In the genomic region with DNA sequence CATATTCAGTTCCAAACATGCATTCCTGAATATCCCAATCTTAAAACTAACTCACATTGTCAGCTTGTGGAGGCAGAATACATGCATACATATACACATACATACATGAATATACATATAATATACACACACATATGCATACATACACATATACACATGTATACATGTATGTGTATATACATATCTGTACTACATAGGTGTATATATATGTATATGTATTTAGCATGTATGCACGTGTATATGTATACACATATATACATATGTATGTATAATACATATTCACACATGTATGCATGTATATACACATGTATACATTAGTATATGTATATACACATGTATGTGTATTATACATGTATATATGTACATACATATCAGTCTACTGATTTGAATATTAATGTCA, we compare ENCODE assay signal across 26 cellular contexts. TPM values are rescaled to one million over a fixed set of nuclear protein-coding genes. Genes with fewer than 3 reads are reported as not detected.
DNase-seq lines count a peak whose midpoint lies in the region; ATAC-seq, FAIRE-seq and TF ChIP-seq lines count a peak whose summit lies in the region.
"Had no signal": no experiment of that assay in that cellular context is flagged by ENCODE, and none has a peak within 500 bp of the region (broad histone marks: within the 10 kb centered on the region; RNA-seq: fewer than 3 reads in every experiment).

No MANE protein-coding gene starts in this region.

- ATAC-seq in GM12878 = no peak
- no peak for ATAC-seq in pancreas
- ATAC-seq: activated naive CD4-positive, alpha-beta T cell treated with anti-CD3 and anti-CD28 coated beads, Interleukin-2, amount 50 U/mL, for 72 hours; stimulated activated naive B cell treated with anti-CD40 and anti-IgM and Interleukin-4, amounts not matched to agents 10 μg/mL and 1 μg/mL and 100 μg/mL, for 72 hours; T-cell had no signal

- POLR2A ChIA-PET in GM12878 (lab: Charles Lee) (interaction anchor here (0.5 to 4.8 kb wide), 3 partner anchors 29 to 131 kb away, joined by 3 to 53 read pairs (median 4); a partner anchor contains a TSS), GM10248 (lab: Yijun Ruan, JAX) (no interaction called here)

- H3K9me3 ChIP-seq in DOHH2 (ENCODE audit: control insufficient read depth, insufficient read depth, low read length) = no peaks in the 10 kb centered on the region
- no peaks in the 10 kb centered on the region for H3K9me3 ChIP-seq in GM12878 (replicated peaks; ENCODE audit: control insufficient read depth, insufficient read depth, low read length)
- H3K9me3 ChIP-seq in pancreas = no peaks in the 10 kb centered on the region
- H3K9me3 ChIP-seq: Peyer's patch, upper lobe of left lung had no signal

- H3K4me3 ChIP-seq in DOHH2 (ENCODE audit: low read length) (no peak overlapping the region; the same call in 1 of the 2 replicates), KMS-11 (IDR thresholded peaks at IDR 0.05; ENCODE audit: insufficient read depth, low read depth, low read length) (no peak overlapping the region), GM12878 (no peak overlapping the region; the same call in 1 of the 2 replicates), pancreas (no peak overlapping the region)

- DNase-seq in GM12878 (ENCODE audit: low read depth, low spot score) (no peak), pancreas (no peak), GM10248 (ENCODE audit: extremely low spot score) (no peak), GM20000 (ENCODE audit: low spot score) (no peak)
- no peak for DNase-seq in activated CD4-positive, alpha-beta T cell treated with anti-CD3 and anti-CD28 coated beads for 48 hours
- DNase-seq: activated CD4-positive, alpha-beta memory T cell treated with anti-CD3 and anti-CD28 coated beads, Interleukin-2, amount 10 ng/mL, durations not matched to agents 7 days and 5 days; activated CD4-positive, CD25-positive, alpha-beta regulatory T cell; anterior cingulate cortex; Calu3; effector CD4-positive, alpha-beta T cell; left cardiac atrium; NCI-H1048; NCI-H1694 treated with DMSO at 0.1 percent for 48 hours; NCI-H2171; NCI-H526; Peyer's patch; stimulated activated naive B cell treated with anti-CD40 and anti-IgM and Interleukin-4, amounts not matched to agents 10 μg/mL and 1 μg/mL and 100 μg/mL, for 72 hours; T-cell had no signal

- H4K20me1 ChIP-seq in DOHH2 (ENCODE audit: control insufficient read depth, insufficient read depth, low read depth, low read length) (no peaks in the 10 kb centered on the region), KMS-11 (ENCODE audit: insufficient read depth) (no peaks in the 10 kb centered on the region), GM12878 (ENCODE audit: control insufficient read depth, insufficient read depth) (no peaks in the 10 kb centered on the region)

- no peak for TF ChIP-seq EP300 in GM12878 (IDR thresholded peaks at IDR 0.05; ENCODE audit: borderline replicate concordance in 1 of 2, control insufficient read depth in 1 of 2, low read depth in 2 of 2, low read length in 2 of 2)

- TF ChIP-seq CTCF in DOHH2 (IDR thresholded peaks at IDR 0.05; ENCODE audit: low read depth, low read length, poor library complexity, severe bottlenecking) = no peak
- no peak for TF ChIP-seq CTCF in KMS-11 (conservative IDR thresholded peaks at IDR 0.05; ENCODE audit: low read depth, low read length)
- TF ChIP-seq CTCF in GM12878 (IDR thresholded peaks at IDR 0.05 in 2 of 3, conservative IDR thresholded peaks at IDR 0.05 in 1 of 3; ENCODE audit: control insufficient read depth in 2 of 3, extremely low read depth in 1 of 3, insufficient read depth in 1 of 3, low read depth in 3 of 3, low read length in 3 of 3) = no peak
- TF ChIP-seq CTCF in pancreas (IDR thresholded peaks at IDR 0.05) = no peak
- no peak for TF ChIP-seq CTCF in GM10248 (IDR thresholded peaks at IDR 0.05; ENCODE audit: control extremely low read depth, extremely low read depth, low read depth, missing control alignments)
- no peak for TF ChIP-seq CTCF in GM20000 (IDR thresholded peaks at IDR 0.05; ENCODE audit: extremely low read depth, missing control alignments)

- CTCF ChIA-PET in GM12878 (lab: Yijun Ruan, JAX) = interaction anchor here (1.2 to 3.4 kb wide), 5 partner anchors 20 to 78 kb away, joined by 4 to 12 read pairs (median 10); a partner anchor contains a TSS
- CTCF ChIA-PET in GM10248 (lab: Yijun Ruan, JAX) = no interaction called here

- H3K27ac ChIP-seq in DOHH2 (ENCODE audit: low read depth, low read length) (no peak overlapping the region), KMS-11 (no peak overlapping the region), GM12878 (ENCODE audit: control insufficient read depth, insufficient read depth) (no peak overlapping the region), pancreas (no peak overlapping the region)
- H3K27ac ChIP-seq: epithelial cell of prostate had no signal

- in situ Hi-C loops in GM12878 (cut with MboI) = no loop called here

- SMC1A ChIA-PET in GM12878 (lab: Charles Lee; ENCODE audit: uncharacterized antibody, unreplicated experiment) = interaction anchor here (1.3 to 3.8 kb wide), 5 partner anchors 12 to 78 kb away, joined by 3 to 27 read pairs (median 4); a partner anchor contains a TSS

- TF ChIP-seq POLR2A in GM12878 (IDR thresholded peaks at IDR 0.05; ENCODE audit: low read depth, low read length) = no peak

- H3K9ac ChIP-seq in KMS-11 (no peak overlapping the region), GM12878 (ENCODE audit: control insufficient read depth, insufficient read depth, low read length) (no peak overlapping the region)

- H2AFZ ChIP-seq in KMS-11 (ENCODE audit: low read depth) (no peak overlapping the region), GM12878 (ENCODE audit: control insufficient read depth, low read depth, low read length) (no peak overlapping the region)

- peaks cover 27% of the 10 kb centered on the region for H3K79me2 ChIP-seq in DOHH2 (ENCODE audit: control insufficient read depth, low read length)
- H3K79me2 ChIP-seq in KMS-11 (ENCODE audit: insufficient read depth, low read depth) = peaks cover 8% of the 10 kb centered on the region; the same call in 1 of the 2 replicates
- peaks cover 30% of the 10 kb centered on the region for H3K79me2 ChIP-seq in GM12878 (ENCODE audit: control insufficient read depth, insufficient read depth, low read length)

- 78% methylated on average over 1 of the region's 1 CpG for WGBS in GM12878 (ENCODE audit: insufficient coverage, insufficient replicate concordance, low lambda C conversion rate, missing lambda C conversion rate)
- 53 to 61% methylated on average over 1 of the region's 1 CpG for WGBS in pancreas, 2 donors

- H3K36me3 ChIP-seq in DOHH2 (ENCODE audit: control insufficient read depth, low read length) = peaks cover 24% of the 10 kb centered on the region
- no peaks in the 10 kb centered on the region for H3K36me3 ChIP-seq in KMS-11 (ENCODE audit: insufficient read depth)
- H3K36me3 ChIP-seq in GM12878 (ENCODE audit: control insufficient read depth in 2 of 2, insufficient read depth in 2 of 2, low read length in 1 of 2) = no peaks in the 10 kb centered on the region
- H3K36me3 ChIP-seq in pancreas = no peaks in the 10 kb centered on the region
- H3K36me3 ChIP-seq: Peyer's patch had no signal

- peaks cover 6% of the 10 kb centered on the region; the same call in 1 of the 2 replicates for H3F3A ChIP-seq in DOHH2 (ENCODE audit: control insufficient read depth, insufficient read depth)

- H3K9me2 ChIP-seq in DOHH2 (replicated peaks; ENCODE audit: control insufficient read depth, low read length) = no peaks in the 10 kb centered on the region

- TF ChIP-seq RAD21 in GM12878 (IDR thresholded peaks at IDR 0.05; ENCODE audit: insufficient read depth, low read depth, low read length) = no peak

- H3K4me2 ChIP-seq in DOHH2 (ENCODE audit: low read length) (peak overlapping the region; percentile 84), KMS-11 (peak overlapping the region; percentile 52; the same call in 1 of the 2 replicates), GM12878 (ENCODE audit: control insufficient read depth, insufficient read depth) (peak overlapping the region; percentile 23)

- FAIRE-seq in GM12878 (lab: Jason Lieb, UNC) = peak; percentile 57
- peak; percentile 59 for FAIRE-seq in pancreas (lab: Jason Lieb, UNC)
- FAIRE-seq: colon, GM12891, H54 had no signal

- no peaks in the 10 kb centered on the region for H3K27me3 ChIP-seq in DOHH2 (ENCODE audit: control insufficient read depth, low read length)
- H3K27me3 ChIP-seq in KMS-11 (ENCODE audit: insufficient read depth, low read depth) = no peaks in the 10 kb centered on the region
- H3K27me3 ChIP-seq in GM12878 (replicated peaks in 1 of 2; ENCODE audit: control insufficient read depth in 2 of 2, insufficient read depth in 2 of 2, low read length in 1 of 2) = no peaks in the 10 kb centered on the region
- H3K27me3 ChIP-seq in pancreas = no peaks in the 10 kb centered on the region
- H3K27me3 ChIP-seq: Peyer's patch, upper lobe of left lung had no signal

- peaks cover 27% of the 10 kb centered on the region for H3K4me1 ChIP-seq in DOHH2 (ENCODE audit: control insufficient read depth, low read length)
- peaks cover 13% of the 10 kb centered on the region for H3K4me1 ChIP-seq in KMS-11 (ENCODE audit: low read depth, poor library complexity, severe bottlenecking)
- no peaks in the 10 kb centered on the region for H3K4me1 ChIP-seq in GM12878 (ENCODE audit: control insufficient read depth, insufficient read depth, low read length)
- H3K4me1 ChIP-seq in pancreas = peaks cover 0 to 13% (median 8%) of the 10 kb centered on the region in 3 donors

- BruUV-seq in GM12878 (replicated peaks; lab: Mats Ljungman, UMichigan) = no TSS peak

- intact Hi-C loops in GM12878 (cut with micrococcal nuclease; ENCODE audit: unreplicated experiment) = loop anchor here (5.0 kb wide), 1 partner anchor 78 kb away; a partner anchor contains a TSS
- intact Hi-C loops in pancreas (cut with DNase I) = no loop called here

- RAD21 ChIA-PET in GM12878 (lab: Charles Lee; ENCODE audit: unreplicated experiment) = interaction anchor here (1.6 to 3.1 kb wide), 5 partner anchors 28 to 79 kb away, joined by 3 to 16 read pairs (median 7); a partner anchor contains a TSS

RNA-seq across cellular contexts. Expression of a gene that starts 1.2 kb away (rescaled TPM):
- total RNA-seq in GM12878 (2013; cell fraction: nucleolus; rRNA removed) = 16.1 and 19.7 TPM in 2 replicates
- 12.3 and 13.9 TPM in 2 replicates for total RNA-seq in GM12878 (2014; rRNA removed)
- total RNA-seq in GM12878 (2014; rRNA removed; fragmentation: Illumina TruSeq; extraction: Trizol) = 8.7 and 8.9 TPM in 2 replicates
- total RNA-seq in GM12878 (2021) = 11.9 and 12.2 TPM in 2 replicates
- 3.4 TPM for polyA plus RNA-seq in GM12878 (2011; ENCODE audit: low read depth)
- polyA plus RNA-seq in GM12878 (2011; rRNA removed) = 6.9 and 8.7 TPM in 2 replicates
- 9.5 and 10.4 TPM in 2 replicates for polyA plus RNA-seq in GM12878 (2011; cell fraction: cytosol; rRNA removed)
- 16.1 and 18.9 TPM in 2 replicates for polyA plus RNA-seq in GM12878 (2011; cell fraction: nucleus; rRNA removed)
- 3.7 and 7.6 TPM in 2 replicates for polyA plus RNA-seq in GM12878 (2012)
- 9.9 and 14.3 TPM in 2 replicates for polyA plus RNA-seq in GM12878 (2014; fragmentation: Illumina TruSeq; extraction: Trizol)
- 10 to 100 TPM; 14.9 to 16.2 TPM for polyA plus RNA-seq in GM12878 (2014; fragmentation: Nextera tagmentation; extraction: Ambion mirVana)
- 8.5 and 9.3 TPM in 2 replicates for polyA plus RNA-seq in GM12878 (2014; rRNA removed)
- 10 to 100 TPM; 11.5 to 13.2 TPM for polyA plus RNA-seq in GM12878 (2016; fragmentation: Nextera tagmentation; extraction: Ambion mirVana)
- polyA minus RNA-seq in GM12878 (2011; rRNA and poly(A)+ RNA removed) = 5.3 and 8.0 TPM in 2 replicates
- 1.6 and 2.4 TPM in 2 replicates for polyA minus RNA-seq in GM12878 (2011; cell fraction: cytosol; rRNA and poly(A)+ RNA removed)
- 6.3 and 10.7 TPM in 2 replicates for polyA minus RNA-seq in GM12878 (2011; cell fraction: nucleus; rRNA and poly(A)+ RNA removed)
- 1 to 10 TPM; 2.9 to 6.5 (median 4.4) TPM for total RNA-seq in pancreas
- polyA plus RNA-seq in pancreas = 10 to 100 TPM in 1 of 2 donors, 1 to 10 TPM in 1; 7.8 to 11.0 TPM

RNA-seq across cellular contexts. Expression of a gene that starts 28.0 kb away (rescaled TPM):
- total RNA-seq in GM12878 (2013; cell fraction: nucleolus; rRNA removed) = 1.9 and 4.2 TPM in 2 replicates
- total RNA-seq in GM12878 (2014; rRNA removed) (12.6 and 21.3 TPM in 2 replicates), GM12878 (2014; rRNA removed; fragmentation: Illumina TruSeq; extraction: Trizol) (18.7 and 19.8 TPM in 2 replicates), GM12878 (2021) (16.2 and 16.4 TPM in 2 replicates), pancreas (1 to 10 TPM; 3.2 to 9.7 (median 5.1) TPM)
- polyA plus RNA-seq in GM12878 (2011; ENCODE audit: low read depth) = 20.0 TPM
- polyA plus RNA-seq in GM12878 (2011; rRNA removed) (19.6 and 29.3 TPM in 2 replicates), GM12878 (2014; fragmentation: Illumina TruSeq; extraction: Trizol) (19.9 and 22.2 TPM in 2 replicates), GM12878 (2014; fragmentation: Nextera tagmentation; extraction: Ambion mirVana) (10 to 100 TPM; 19.8 to 29.5 TPM), GM12878 (2014; rRNA removed) (14.7 and 18.7 TPM in 2 replicates), GM12878 (2016; fragmentation: Nextera tagmentation; extraction: Ambion mirVana) (10 to 100 TPM; 26.8 to 27.8 TPM), pancreas (10 to 100 TPM; 12.3 to 25.5 TPM)
- 8.3 and 11.9 TPM in 2 replicates for polyA plus RNA-seq in GM12878 (2011; cell fraction: cytosol; rRNA removed)
- 4.4 and 4.7 TPM in 2 replicates for polyA plus RNA-seq in GM12878 (2011; cell fraction: nucleus; rRNA removed)
- 19.8 and 23.2 TPM in 2 replicates for polyA plus RNA-seq in GM12878 (2012)
- polyA minus RNA-seq in GM12878 (2011; rRNA and poly(A)+ RNA removed) = 3.6 and 4.6 TPM in 2 replicates
- polyA minus RNA-seq in GM12878 (2011; cell fraction: cytosol; rRNA and poly(A)+ RNA removed) = 1.5 and 3.2 TPM in 2 replicates
- polyA minus RNA-seq in GM12878 (2011; cell fraction: nucleus; rRNA and poly(A)+ RNA removed) = 1.2 and 2.1 TPM in 2 replicates

RNA-seq across cellular contexts. Expression of a gene that starts 28.3 kb away (rescaled TPM):
- 4.3 and 5.4 TPM in 2 replicates for total RNA-seq in GM12878 (2013; cell fraction: nucleolus; rRNA removed)
- 4.9 and 5.3 TPM in 2 replicates for total RNA-seq in GM12878 (2014; rRNA removed)
- total RNA-seq in GM12878 (2014; rRNA removed; fragmentation: Illumina TruSeq; extraction: Trizol) = 5.3 TPM in 2 replicates
- 5.7 and 5.8 TPM in 2 replicates for total RNA-seq in GM12878 (2021)
- 3.4 TPM for polyA plus RNA-seq in GM12878 (2011; ENCODE audit: low read depth)
- polyA plus RNA-seq in GM12878 (2011; rRNA removed) = 2.5 and 2.9 TPM in 2 replicates
- polyA plus RNA-seq in GM12878 (2011; cell fraction: cytosol; rRNA removed) = 2.1 and 2.8 TPM in 2 replicates
- polyA plus RNA-seq in GM12878 (2011; cell fraction: nucleus; rRNA removed) = 3.1 and 3.6 TPM in 2 replicates
- 3.6 and 3.8 TPM in 2 replicates for polyA plus RNA-seq in GM12878 (2012)
- polyA plus RNA-seq in GM12878 (2014; fragmentation: Illumina TruSeq; extraction: Trizol) = 6.8 TPM in 2 replicates
- polyA plus RNA-seq in GM12878 (2014; fragmentation: Nextera tagmentation; extraction: Ambion mirVana) = 1 to 10 TPM; 1.4 to 2.2 TPM
- polyA plus RNA-seq in GM12878 (2014; rRNA removed) = 4.6 and 6.0 TPM in 2 replicates
- polyA plus RNA-seq in GM12878 (2016; fragmentation: Nextera tagmentation; extraction: Ambion mirVana) = 1 to 10 TPM; 2.7 to 3.4 TPM
- 2.3 and 2.5 TPM in 2 replicates for polyA minus RNA-seq in GM12878 (2011; rRNA and poly(A)+ RNA removed)
- 1.5 and 2.4 TPM in 2 replicates for polyA minus RNA-seq in GM12878 (2011; cell fraction: cytosol; rRNA and poly(A)+ RNA removed)
- 1.3 and 3.3 TPM in 2 replicates for polyA minus RNA-seq in GM12878 (2011; cell fraction: nucleus; rRNA and poly(A)+ RNA removed)
- 10 to 100 TPM in 1 of 6 donors, 1 to 10 TPM in 5; 7.0 to 11.2 (median 8.5) TPM for total RNA-seq in pancreas
- polyA plus RNA-seq in pancreas = 1 to 10 TPM; 4.8 to 9.2 TPM

Comparison
In these comparisons a context has a peak if more than half of its experiments do, and no peak if none do; other contexts are left out.
1. H3K4me2 ChIP-seq: peak in every context shown above with its lines; median percentile 84 in DOHH2; 52 in KMS-11; 23 in GM12878.